8 cellular contexts compared by ENCODE assay signal in genomic region chr17:30969989-30970680, GRCh38. TPM values are rescaled to one million over a fixed set of nuclear protein-coding genes. Genes with fewer than 3 reads are reported as not detected.
DNase-seq lines count a peak whose midpoint lies in the region; ATAC-seq and TF ChIP-seq lines count a peak whose summit lies in the region.

No MANE protein-coding gene starts in this region.

- H3K4me1 ChIP-seq in gastrocnemius medialis: no peaks in the 10 kb centered on the region

- in situ Hi-C loops in G401 (cut with HindIII; ENCODE audit: low sequenced_read_pairs): no loop called here
- in situ Hi-C loops in gastrocnemius medialis (cut with MboI; ENCODE audit: low sequenced_read_pairs in 4 of 4): no loop called here

- peaks cover 0 to 4% (median 0%) of the 10 kb centered on the region in 3 donors for H3K9me3 Mint-ChIP-seq in IgD-negative memory B cell
- H3K9me3 Mint-ChIP-seq in activated naive CD8-positive, alpha-beta T cell (ENCODE audit: low read depth): no peaks in the 10 kb centered on the region

- TF ChIP-seq POLR2A in gastrocnemius medialis (IDR thresholded peaks at IDR 0.05): no peak

- DNase-seq in G401 (ENCODE audit: low spot score) (peak; percentile 60), hepatic stellate cell (ENCODE audit: low spot score) (peak; percentile 34), gastrocnemius medialis (no peak), NCI-H1105 (lab: John Stamatoyannopoulos, UW) (no peak)

- peak overlapping the region; percentile 69 to 88 (median 84) for H3K27ac ChIP-seq in gastrocnemius medialis

- H3K27ac Mint-ChIP-seq in IgD-negative memory B cell: peak overlapping the region; percentile 96 to 98 (median 96)
- peak overlapping the region; percentile 78 for H3K27ac Mint-ChIP-seq in activated naive CD8-positive, alpha-beta T cell

- ATAC-seq in gastrocnemius medialis: peak in 1 of 2 donors; percentile 7
- ATAC-seq in HG03571 (IDR thresholded peaks at IDR 0.05; ENCODE audit: unreplicated experiment): no peak
- ATAC-seq in HG02571 (IDR thresholded peaks at IDR 0.05; ENCODE audit: unreplicated experiment): no peak

- no peak for TF ChIP-seq CTCF in gastrocnemius medialis (IDR thresholded peaks at IDR 0.05 in 4 of 5, conservative IDR thresholded peaks at IDR 0.05 in 1 of 5)

- H3K36me3 Mint-ChIP-seq in IgD-negative memory B cell: peaks cover 6% of the 10 kb centered on the region
- H3K36me3 Mint-ChIP-seq in activated naive CD8-positive, alpha-beta T cell: peaks cover under 1% of the 10 kb centered on the region

- no peaks in the 10 kb centered on the region for H3K36me3 ChIP-seq in gastrocnemius medialis

- intact Hi-C loops in gastrocnemius medialis (cut with DNase I; ENCODE audit: low total_unique reads): no loop called here

- peaks cover 2% of the 10 kb centered on the region for H3K27me3 Mint-ChIP-seq in IgD-negative memory B cell
- H3K27me3 Mint-ChIP-seq in activated naive CD8-positive, alpha-beta T cell: peaks cover 8% of the 10 kb centered on the region

- H3K4me1 Mint-ChIP-seq in IgD-negative memory B cell: peaks cover 31 to 40% (median 35%) of the 10 kb centered on the region in 3 donors
- H3K4me1 Mint-ChIP-seq in activated naive CD8-positive, alpha-beta T cell (ENCODE audit: low read depth): peaks cover 20% of the 10 kb centered on the region

- no peaks in the 10 kb centered on the region for H3K9me3 ChIP-seq in gastrocnemius medialis

- H3K27me3 ChIP-seq in gastrocnemius medialis: peaks cover 0 to 6% (median 0%) of the 10 kb centered on the region in 3 donors

- H3K4me3 Mint-ChIP-seq in IgD-negative memory B cell: peak overlapping the region; percentile 90 to 99 (median 96)
- H3K4me3 Mint-ChIP-seq in activated naive CD8-positive, alpha-beta T cell: peak overlapping the region; percentile 93

- peak overlapping the region; percentile 51 to 76 (median 68) for H3K4me3 ChIP-seq in gastrocnemius medialis

RNA-seq across cellular contexts. Expression of gene RNF135, which starts 0.7 kb away (rescaled TPM):
- 1.2 TPM in 2 replicates for total RNA-seq in G401 (2014; rRNA removed; shearing (Covaris generic))
- polyA plus RNA-seq in IgD-negative memory B cell: 34.7 TPM
- total RNA-seq in gastrocnemius medialis: 1 to 10 TPM; 4.4 to 9.3 (median 6.5) TPM

RNA-seq across cellular contexts. Expression of gene ADAP2, which starts 48.4 kb away (rescaled TPM):
- total RNA-seq in G401 (2014; rRNA removed; shearing (Covaris generic)): 3.0 and 3.7 TPM in 2 replicates
- polyA plus RNA-seq in IgD-negative memory B cell: 5.0 TPM
- total RNA-seq in gastrocnemius medialis: 1 to 10 TPM; 1.2 to 4.7 (median 4.3) TPM

Comparison
In these comparisons a context has a peak if more than half of its experiments do, and no peak if none do; other contexts are left out.
1. DNase-seq: peak in G401 (single experiment) and hepatic stellate cell (single experiment); none in gastrocnemius medialis (0 of 2) and NCI-H1105 (single experiment).